8 cellular contexts compared by ENCODE assay signal in the genomic region with DNA sequence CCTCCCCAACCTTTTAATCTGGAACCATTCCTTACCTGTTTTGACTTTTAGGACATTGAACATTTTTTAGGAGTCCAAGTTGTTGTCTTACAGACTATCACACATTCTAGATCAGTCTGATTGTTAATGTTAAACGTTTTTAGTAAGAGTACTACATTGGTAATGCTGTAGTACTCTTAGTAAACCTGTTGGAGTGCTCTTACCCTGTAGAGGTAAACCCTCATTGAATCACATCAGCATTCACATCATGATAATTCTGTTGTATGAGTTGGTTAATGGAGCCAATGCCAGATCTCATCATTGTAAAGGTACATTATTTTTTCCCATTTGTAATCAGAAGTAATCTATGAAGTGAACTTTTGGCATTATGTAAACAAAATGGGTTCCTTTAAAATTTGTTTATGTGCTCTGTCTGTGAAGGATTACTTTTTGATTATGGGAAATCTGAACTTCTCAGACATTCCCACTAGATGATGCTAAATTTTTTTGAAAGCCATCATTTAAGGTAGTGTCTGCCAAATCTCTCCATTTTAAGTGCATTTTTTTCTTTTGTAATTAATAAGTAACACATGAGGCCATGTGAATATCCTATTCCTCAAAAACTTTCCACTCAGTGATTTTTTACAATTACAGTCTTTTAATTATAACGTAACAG. TPM values are rescaled to one million over a fixed set of nuclear protein-coding genes. Genes with fewer than 3 reads are reported as not detected.
DNase-seq lines count a peak whose midpoint lies in the region; ATAC-seq and TF ChIP-seq lines count a peak whose summit lies in the region.

No MANE protein-coding gene starts in this region.

- 54 to 63% (median 56%) methylated on average over 2 of the region's 2 CpGs for WGBS in spleen, 5 donors

- H3K4me3 ChIP-seq in spleen: no peak overlapping the region

- peak in 10 of 11 experiments; percentile 11 to 46 (median 34) for TF ChIP-seq CTCF in spleen (IDR thresholded peaks at IDR 0.05 in 8 of 11, conservative IDR thresholded peaks at IDR 0.05 in 3 of 11)

- H3K27ac ChIP-seq in spleen: no peak overlapping the region

- H3K4me1 ChIP-seq in spleen: no peaks in the 10 kb centered on the region

- H3K36me3 ChIP-seq in spleen: peaks cover 0 to 52% (median 9%) of the 10 kb centered on the region in 6 donors

- H3K27me3 ChIP-seq in spleen (replicated peaks in 1 of 7): no peaks in the 10 kb centered on the region

- no peaks in the 10 kb centered on the region for H3K9me3 ChIP-seq in spleen

- DNase-seq in DMS53 (lab: John Stamatoyannopoulos, UW) (peak; percentile 69), RKO (ENCODE audit: low spot score) (peak; percentile 84), fibroblast of gingiva (ENCODE audit: low read depth) (peak; percentile 17), spleen (no peak), posterior vena cava (ENCODE audit: low spot score) (no peak), GOT3 (lab: John Stamatoyannopoulos, UW) (no peak)

- intact Hi-C loops in spleen (cut with DNase I; ENCODE audit: low total_unique reads) (no loop called here), posterior vena cava (cut with DNase I) (no loop called here)

- TF ChIP-seq POLR2A in spleen (IDR thresholded peaks at IDR 0.05): no peak

- ATAC-seq in GM19372 (IDR thresholded peaks at IDR 0.05; ENCODE audit: low read depth, unreplicated experiment): peak; percentile 91
- peak; percentile 83 for ATAC-seq in HG03457 (IDR thresholded peaks at IDR 0.05; ENCODE audit: unreplicated experiment)

RNA-seq across cellular contexts. Expression of a gene that starts 55.2 kb away (rescaled TPM):
- 10 to 100 TPM; 12.4 to 33.6 (median 19.3) TPM for total RNA-seq in spleen
- polyA plus RNA-seq in spleen: 1 to 10 TPM; 2.7 to 3.5 (median 3.4) TPM
- total RNA-seq in posterior vena cava: 10 to 100 TPM; 16.6 to 17.5 TPM

Comparison
In these comparisons a context has a peak if more than half of its experiments do, and no peak if none do; other contexts are left out.
1. DNase-seq: peak in DMS53 (single experiment), RKO (single experiment) and fibroblast of gingiva (single experiment); none in spleen (single experiment), posterior vena cava (single experiment) and GOT3 (single experiment).